In genomic region chr9:94901019-94901363, GRCh38 we compare ENCODE assay signal across 10 cellular contexts.
DNase-seq lines count a peak whose midpoint lies in the region; ATAC-seq and TF ChIP-seq lines count a peak whose summit lies in the region.
"Had no signal": no experiment of that assay in that cellular context is flagged by ENCODE, and none has a peak within 500 bp of the region (broad histone marks: within the 10 kb centered on the region; RNA-seq: fewer than 3 reads in every experiment).

No MANE protein-coding gene starts in this region.

- DNase-seq in activated naive CD4-positive, alpha-beta T cell treated with anti-CD3 and anti-CD28 coated beads for 36 hours = no peak
- no peak for DNase-seq in activated naive CD4-positive, alpha-beta T cell treated with anti-CD3 and anti-CD28 coated beads, Interleukin-2, amount 50 U/mL, for 72 hours (ENCODE audit: low spot score in 2 of 2)
- no peak for DNase-seq in osteocyte (ENCODE audit: extremely low spot score, unreplicated experiment)
- no peak for DNase-seq in vagina (ENCODE audit: extremely low spot score in 2 of 2)
- DNase-seq in NCI-H774 (lab: John Stamatoyannopoulos, UW) = no peak
- no peak for DNase-seq in NCI-H524 (lab: John Stamatoyannopoulos, UW)
- DNase-seq in effector memory CD8-positive, alpha-beta T cell = no peak
- DNase-seq: occipital lobe; stimulated activated CD4-positive, alpha-beta T cell treated with anti-CD3 and anti-CD28 coated beads, Interleukin-4, amount 100 ng/mL, for 24 hours had no signal

- intact Hi-C loops in activated naive CD4-positive, alpha-beta T cell treated with anti-CD3 and anti-CD28 coated beads for 36 hours (cut with micrococcal nuclease) = no loop called here
- intact Hi-C loops in vagina (cut with DNase I) = no loop called here

- H3K36me3 ChIP-seq in vagina = no peaks in the 10 kb centered on the region

- TF ChIP-seq CTCF in osteocyte (IDR thresholded peaks at IDR 0.05) (no peak), vagina (IDR thresholded peaks at IDR 0.05) (no peak)

- peak overlapping the region; percentile 90 for H3K27ac ChIP-seq in vagina

- no peaks in the 10 kb centered on the region for H3K36me3 Mint-ChIP-seq in activated naive CD4-positive, alpha-beta T cell treated with anti-CD3 and anti-CD28 coated beads for 36 hours (ENCODE audit: low read depth)
- no peaks in the 10 kb centered on the region for H3K36me3 Mint-ChIP-seq in activated naive CD4-positive, alpha-beta T cell treated with anti-CD3 and anti-CD28 coated beads, Interleukin-2, amount 50 U/mL, for 72 hours
- no peaks in the 10 kb centered on the region for H3K36me3 Mint-ChIP-seq in osteocyte (ENCODE audit: unreplicated experiment)
- H3K36me3 Mint-ChIP-seq in effector memory CD8-positive, alpha-beta T cell (ENCODE audit: insufficient read depth) = no peaks in the 10 kb centered on the region

- no peak overlapping the region for H3K4me3 Mint-ChIP-seq in activated naive CD4-positive, alpha-beta T cell treated with anti-CD3 and anti-CD28 coated beads for 36 hours
- H3K4me3 Mint-ChIP-seq in osteocyte (ENCODE audit: unreplicated experiment) = no peak overlapping the region
- no peak overlapping the region for H3K4me3 Mint-ChIP-seq in effector memory CD8-positive, alpha-beta T cell

- H3K4me1 ChIP-seq in vagina = peaks cover 40% of the 10 kb centered on the region

- CTCF ChIA-PET in activated naive CD4-positive, alpha-beta T cell treated with anti-CD3 and anti-CD28 coated beads for 36 hours (lab: Charles Lee) = no interaction called here

- H3K27me3 ChIP-seq in vagina = no peaks in the 10 kb centered on the region

- ATAC-seq in activated naive CD4-positive, alpha-beta T cell treated with anti-CD3 and anti-CD28 coated beads, Interleukin-2, amount 50 U/mL, for 72 hours = no peak
- peak; percentile 47 for ATAC-seq in esophagus mucosa
- ATAC-seq in effector memory CD8-positive, alpha-beta T cell (replicated peaks) = no peak

- no peaks in the 10 kb centered on the region for H3K27me3 Mint-ChIP-seq in activated naive CD4-positive, alpha-beta T cell treated with anti-CD3 and anti-CD28 coated beads for 36 hours (ENCODE audit: low read depth)
- no peaks in the 10 kb centered on the region for H3K27me3 Mint-ChIP-seq in osteocyte (ENCODE audit: unreplicated experiment)
- no peaks in the 10 kb centered on the region for H3K27me3 Mint-ChIP-seq in effector memory CD8-positive, alpha-beta T cell

- no peaks in the 10 kb centered on the region for H3K9me3 Mint-ChIP-seq in activated naive CD4-positive, alpha-beta T cell treated with anti-CD3 and anti-CD28 coated beads for 36 hours
- no peaks in the 10 kb centered on the region for H3K9me3 Mint-ChIP-seq in activated naive CD4-positive, alpha-beta T cell treated with anti-CD3 and anti-CD28 coated beads, Interleukin-2, amount 50 U/mL, for 72 hours
- H3K9me3 Mint-ChIP-seq in osteocyte (ENCODE audit: unreplicated experiment) = no peaks in the 10 kb centered on the region
- H3K9me3 Mint-ChIP-seq in effector memory CD8-positive, alpha-beta T cell = no peaks in the 10 kb centered on the region

- no peak overlapping the region for H3K4me3 ChIP-seq in vagina

- peaks cover 7% of the 10 kb centered on the region for H3K4me1 Mint-ChIP-seq in activated naive CD4-positive, alpha-beta T cell treated with anti-CD3 and anti-CD28 coated beads for 36 hours (ENCODE audit: low read depth)
- H3K4me1 Mint-ChIP-seq in osteocyte (ENCODE audit: unreplicated experiment) = peaks cover 50% of the 10 kb centered on the region
- peaks cover 0 to 2% of the 10 kb centered on the region in 2 donors for H3K4me1 Mint-ChIP-seq in effector memory CD8-positive, alpha-beta T cell (ENCODE audit: low read depth in 2 of 2)

- H3K9me3 ChIP-seq in vagina = no peaks in the 10 kb centered on the region

- TF ChIP-seq POLR2A in vagina (IDR thresholded peaks at IDR 0.05) = no peak

- peak overlapping the region; percentile 57 for H3K27ac Mint-ChIP-seq in activated naive CD4-positive, alpha-beta T cell treated with anti-CD3 and anti-CD28 coated beads for 36 hours
- no peak overlapping the region for H3K27ac Mint-ChIP-seq in activated naive CD4-positive, alpha-beta T cell treated with anti-CD3 and anti-CD28 coated beads, Interleukin-2, amount 50 U/mL, for 72 hours
- peak overlapping the region; percentile 93 for H3K27ac Mint-ChIP-seq in osteocyte (ENCODE audit: unreplicated experiment)
- no peak overlapping the region for H3K27ac Mint-ChIP-seq in effector memory CD8-positive, alpha-beta T cell

Comparison
In these comparisons a context has a peak if more than half of its experiments do, and no peak if none do; other contexts are left out.
1. H3K27ac Mint-ChIP-seq: peak in activated naive CD4-positive, alpha-beta T cell treated with anti-CD3 and anti-CD28 coated beads for 36 hours (single experiment) and osteocyte (single experiment); none in activated naive CD4-positive, alpha-beta T cell treated with anti-CD3 and anti-CD28 coated beads, Interleukin-2, amount 50 U/mL, for 72 hours (0 of 2) and effector memory CD8-positive, alpha-beta T cell (0 of 2).